In the genomic region with DNA sequence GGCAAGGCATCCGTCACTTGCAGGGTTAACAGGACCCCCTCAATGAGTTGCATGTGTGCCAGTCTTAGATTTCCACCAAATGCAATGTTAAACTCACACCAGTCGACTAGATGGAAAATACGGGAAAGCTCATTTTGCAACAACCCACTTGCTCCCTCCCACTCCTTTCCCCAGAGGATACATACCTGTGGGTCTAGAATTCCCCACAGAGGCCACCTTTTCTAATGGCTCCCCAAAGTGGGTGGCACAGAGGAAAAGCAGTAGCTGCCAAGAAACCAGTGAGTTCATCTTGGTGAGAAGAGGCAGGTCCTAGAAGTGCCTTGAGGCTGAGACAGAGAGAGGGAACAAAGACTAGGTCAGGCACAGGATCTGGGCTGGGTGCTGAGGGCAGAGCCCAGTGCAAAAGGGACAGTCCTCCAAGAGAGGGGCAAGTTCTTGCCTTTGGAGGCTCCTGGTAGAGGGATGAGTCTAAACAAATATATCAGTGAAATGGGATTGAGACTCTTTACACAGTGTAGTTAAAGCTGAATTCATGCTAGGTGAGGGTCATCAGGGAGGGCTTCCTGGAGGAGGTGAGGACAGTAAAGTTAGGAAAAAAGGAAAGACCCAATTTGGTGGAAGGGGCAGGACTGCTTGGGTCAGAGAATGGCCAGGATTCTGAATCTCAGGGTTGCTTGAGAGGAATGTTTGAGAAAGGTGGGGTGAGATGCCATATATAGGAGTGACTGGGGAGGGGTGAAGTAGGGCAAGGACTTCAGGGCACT, we compare ENCODE assay signal across 2 cellular contexts.
TF ChIP-seq lines count a peak whose summit lies in the region.

No MANE protein-coding gene starts in this region.

TF ChIP-seq in A549, 52 proteins besides CTCF, POLR2A, EP300 and RAD21:
- TF ChIP-seq HES2 (IDR thresholded peaks at IDR 0.05) (no peak), ESRRA (IDR thresholded peaks at IDR 0.05; ENCODE audit: borderline replicate concordance, low read length) (no peak), RFX5 (IDR thresholded peaks at IDR 0.05) (no peak), ATOH8 (CRISPR knock-in tag; IDR thresholded peaks at IDR 0.05; ENCODE audit: low read depth) (no peak), HOXB13 (CRISPR knock-in tag; IDR thresholded peaks at IDR 0.05; ENCODE audit: low read depth) (no peak), ZFP36 (IDR thresholded peaks at IDR 0.05; ENCODE audit: borderline replicate concordance, partially characterized antibody) (peak; percentile 87), TP53 (CRISPR knock-in tag; IDR thresholded peaks at IDR 0.05) (no peak), FOSB (CRISPR knock-in tag; IDR thresholded peaks at IDR 0.05) (no peak), CHD2 (IDR thresholded peaks at IDR 0.05; ENCODE audit: low read length, partially characterized antibody) (no peak)

TF ChIP-seq in HEK293, 187 proteins besides CTCF, POLR2A, EP300 and RAD21 (continued from another document):
- TF ChIP-seq, protein P1, sequence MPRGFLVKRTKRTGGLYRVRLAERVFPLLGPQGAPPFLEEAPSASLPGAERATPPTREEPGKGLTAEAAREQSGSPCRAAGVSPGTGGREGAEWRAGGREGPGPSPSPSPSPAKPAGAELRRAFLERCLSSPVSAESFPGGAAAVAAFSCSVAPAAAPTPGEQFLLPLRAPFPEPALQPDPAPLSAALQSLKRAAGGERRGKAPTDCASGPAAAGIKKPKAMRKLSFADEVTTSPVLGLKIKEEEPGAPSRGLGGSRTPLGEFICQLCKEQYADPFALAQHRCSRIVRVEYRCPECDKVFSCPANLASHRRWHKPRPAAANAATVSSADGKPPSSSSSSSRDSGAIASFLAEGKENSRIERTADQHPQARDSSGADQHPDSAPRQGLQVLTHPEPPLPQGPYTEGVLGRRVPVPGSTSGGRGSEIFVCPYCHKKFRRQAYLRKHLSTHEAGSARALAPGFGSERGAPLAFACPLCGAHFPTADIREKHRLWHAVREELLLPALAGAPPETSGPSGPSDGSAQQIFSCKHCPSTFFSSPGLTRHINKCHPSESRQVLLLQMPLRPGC (tag by site-specific recombination; IDR thresholded peaks at IDR 0.05), result no peak
- TF ChIP-seq ZNF580 (tag by site-specific recombination; IDR thresholded peaks at IDR 0.05) (0 out of 2 replicates have a peak, but pooled peaks have one; percentile 41), ZNF121 (tag by site-specific recombination; IDR thresholded peaks at IDR 0.05) (no peak), ZNF23 (tag by site-specific recombination; IDR thresholded peaks at IDR 0.05; ENCODE audit: borderline replicate concordance) (no peak), ZNF645 (tag by site-specific recombination; IDR thresholded peaks at IDR 0.05) (no peak), ZNF843 (tag by site-specific recombination; IDR thresholded peaks at IDR 0.05) (no peak), EGR2 (tag by site-specific recombination; IDR thresholded peaks at IDR 0.05; ENCODE audit: low read depth) (peak; percentile 82), WT1 (tag by site-specific recombination; IDR thresholded peaks at IDR 0.05) (no peak), SALL2 (tag by site-specific recombination; IDR thresholded peaks at IDR 0.05; ENCODE audit: borderline replicate concordance) (no peak), HOXC10 (CRISPR knock-in tag; IDR thresholded peaks at IDR 0.05) (no peak), ZNF791 (tag by site-specific recombination; IDR thresholded peaks at IDR 0.05) (no peak), ZNF391 (tag by site-specific recombination; IDR thresholded peaks at IDR 0.05; ENCODE audit: borderline replicate concordance, low read depth) (no peak)
- TF ChIP-seq, protein P2, sequence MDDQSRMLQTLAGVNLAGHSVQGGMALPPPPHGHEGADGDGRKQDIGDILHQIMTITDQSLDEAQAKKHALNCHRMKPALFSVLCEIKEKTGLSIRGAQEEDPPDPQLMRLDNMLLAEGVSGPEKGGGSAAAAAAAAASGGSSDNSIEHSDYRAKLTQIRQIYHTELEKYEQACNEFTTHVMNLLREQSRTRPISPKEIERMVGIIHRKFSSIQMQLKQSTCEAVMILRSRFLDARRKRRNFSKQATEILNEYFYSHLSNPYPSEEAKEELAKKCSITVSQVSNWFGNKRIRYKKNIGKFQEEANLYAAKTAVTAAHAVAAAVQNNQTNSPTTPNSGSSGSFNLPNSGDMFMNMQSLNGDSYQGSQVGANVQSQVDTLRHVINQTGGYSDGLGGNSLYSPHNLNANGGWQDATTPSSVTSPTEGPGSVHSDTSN (CRISPR knock-in tag; IDR thresholded peaks at IDR 0.05), result no peak
- TF ChIP-seq, protein P3, sequence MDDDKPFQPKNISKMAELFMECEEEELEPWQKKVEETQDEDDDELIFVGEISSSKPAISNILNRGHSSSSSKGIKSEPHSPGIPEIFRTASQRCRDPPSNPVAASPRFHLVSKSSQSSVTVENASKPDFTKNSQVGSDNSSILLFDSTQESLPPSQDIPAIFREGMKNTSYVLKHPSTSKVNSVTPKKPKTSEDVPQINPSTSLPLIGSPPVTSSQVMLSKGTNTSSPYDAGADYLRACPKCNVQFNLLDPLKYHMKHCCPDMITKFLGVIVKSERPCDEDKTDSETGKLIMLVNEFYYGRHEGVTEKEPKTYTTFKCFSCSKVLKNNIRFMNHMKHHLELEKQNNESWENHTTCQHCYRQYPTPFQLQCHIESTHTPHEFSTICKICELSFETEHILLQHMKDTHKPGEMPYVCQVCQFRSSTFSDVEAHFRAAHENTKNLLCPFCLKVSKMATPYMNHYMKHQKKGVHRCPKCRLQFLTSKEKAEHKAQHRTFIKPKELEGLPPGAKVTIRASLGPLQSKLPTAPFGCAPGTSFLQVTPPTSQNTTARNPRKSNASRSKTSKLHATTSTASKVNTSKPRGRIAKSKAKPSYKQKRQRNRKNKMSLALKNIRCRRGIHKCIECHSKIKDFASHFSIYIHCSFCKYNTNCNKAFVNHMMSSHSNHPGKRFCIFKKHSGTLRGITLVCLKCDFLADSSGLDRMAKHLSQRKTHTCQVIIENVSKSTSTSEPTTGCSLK (tag by site-specific recombination; IDR thresholded peaks at IDR 0.05), result no peak
